In genomic region chr7:148696787-148697186, GRCh38 we compare ENCODE assay signal across 12 cellular contexts. TPM values are rescaled to one million over a fixed set of nuclear protein-coding genes. Genes with fewer than 3 reads are reported as not detected.
DNase-seq lines count a peak whose midpoint lies in the region; ATAC-seq, FAIRE-seq and TF ChIP-seq lines count a peak whose summit lies in the region.
"Had no signal": no experiment of that assay in that cellular context is flagged by ENCODE, and none has a peak within 500 bp of the region (broad histone marks: within the 10 kb centered on the region; RNA-seq: fewer than 3 reads in every experiment).

No MANE protein-coding gene starts in this region.

- TF ChIP-seq EP300 in transverse colon (IDR thresholded peaks at IDR 0.05; ENCODE audit: low read depth), result no peak

- no peak overlapping the region for H3K4me3 ChIP-seq in transverse colon

- TF ChIP-seq POLR2A in transverse colon (IDR thresholded peaks at IDR 0.05), result no peak

- no peaks in the 10 kb centered on the region for H3K27me3 ChIP-seq in transverse colon
- H3K27me3 ChIP-seq: cardiac muscle cell, esophagus squamous epithelium had no signal

- H3K4me1 ChIP-seq in transverse colon, result peaks cover 15 to 26% (median 21%) of the 10 kb centered on the region in 4 donors

- H3K27ac ChIP-seq in transverse colon, result peak overlapping the region; percentile 96 to 99 (median 98)
- H3K27ac ChIP-seq: cardiac muscle cell had no signal

- peak overlapping the region; percentile 86 for H3K27ac Mint-ChIP-seq in activated naive CD4-positive, alpha-beta T cell treated with anti-CD3 and anti-CD28 coated beads, Interleukin-2, amount 50 U/mL, for 24 hours
- H3K27ac Mint-ChIP-seq in activated CD4-positive, alpha-beta memory T cell treated with anti-CD3 and anti-CD28 coated beads for 36 hours, result peak overlapping the region; percentile 98
- no peak overlapping the region for H3K27ac Mint-ChIP-seq in mesothelial cell of epicardium

- H3K27me3 Mint-ChIP-seq in activated naive CD4-positive, alpha-beta T cell treated with anti-CD3 and anti-CD28 coated beads, Interleukin-2, amount 50 U/mL, for 24 hours, result no peaks in the 10 kb centered on the region
- H3K27me3 Mint-ChIP-seq in activated CD4-positive, alpha-beta memory T cell treated with anti-CD3 and anti-CD28 coated beads for 36 hours, result no peaks in the 10 kb centered on the region
- H3K27me3 Mint-ChIP-seq in mesothelial cell of epicardium (ENCODE audit: low read depth), result no peaks in the 10 kb centered on the region

- POLR2A ChIA-PET in activated CD4-positive, alpha-beta memory T cell treated with anti-CD3 and anti-CD28 coated beads for 36 hours (lab: Charles Lee), result interaction anchor here (1.0 kb wide), 1 partner anchor 216 kb away, joined by 3 read pairs; no protein-coding TSS in a partner anchor

- H3K36me3 ChIP-seq in transverse colon, result no peaks in the 10 kb centered on the region
- H3K36me3 ChIP-seq: cardiac muscle cell, esophagus squamous epithelium had no signal

- no peak for ATAC-seq in HG03571 (IDR thresholded peaks at IDR 0.05; ENCODE audit: unreplicated experiment)

- no peaks in the 10 kb centered on the region for H3K9me3 ChIP-seq in transverse colon
- H3K9me3 ChIP-seq: esophagus squamous epithelium had no signal

- intact Hi-C loops in activated CD4-positive, alpha-beta memory T cell treated with anti-CD3 and anti-CD28 coated beads for 36 hours (cut with micrococcal nuclease), result loop anchor here (1.0 to 10.0 kb wide), 10 partner anchors 30 to 288 kb away; no protein-coding TSS in a partner anchor
- intact Hi-C loops in transverse colon (cut with DNase I; ENCODE audit: low total_unique reads), result no loop called here

- DNase-seq in activated naive CD4-positive, alpha-beta T cell treated with anti-CD3 and anti-CD28 coated beads, Interleukin-2, amount 50 U/mL, for 16 hours, result no peak
- no peak for DNase-seq in activated CD4-positive, alpha-beta memory T cell treated with anti-CD3 and anti-CD28 coated beads for 36 hours
- DNase-seq in mesothelial cell of epicardium (ENCODE audit: low spot score in 2 of 2, unreplicated experiment in 2 of 2) (no peak), transverse colon (no peak), NCI-H446 (lab: John Stamatoyannopoulos, UW) (no peak), RCC 7860 (ENCODE audit: low spot score) (no peak)
- DNase-seq: esophagus squamous epithelium, NCI-H1105 had no signal

- peaks cover 8% of the 10 kb centered on the region for H3K36me3 Mint-ChIP-seq in activated naive CD4-positive, alpha-beta T cell treated with anti-CD3 and anti-CD28 coated beads, Interleukin-2, amount 50 U/mL, for 24 hours
- peaks cover 6% of the 10 kb centered on the region for H3K36me3 Mint-ChIP-seq in activated CD4-positive, alpha-beta memory T cell treated with anti-CD3 and anti-CD28 coated beads for 36 hours
- no peaks in the 10 kb centered on the region for H3K36me3 Mint-ChIP-seq in mesothelial cell of epicardium

- H3K9me3 Mint-ChIP-seq in activated naive CD4-positive, alpha-beta T cell treated with anti-CD3 and anti-CD28 coated beads, Interleukin-2, amount 50 U/mL, for 24 hours, result peaks cover 5% of the 10 kb centered on the region
- no peaks in the 10 kb centered on the region for H3K9me3 Mint-ChIP-seq in activated CD4-positive, alpha-beta memory T cell treated with anti-CD3 and anti-CD28 coated beads for 36 hours
- H3K9me3 Mint-ChIP-seq in mesothelial cell of epicardium, result no peaks in the 10 kb centered on the region

- peaks cover 48% of the 10 kb centered on the region for H3K4me1 Mint-ChIP-seq in activated naive CD4-positive, alpha-beta T cell treated with anti-CD3 and anti-CD28 coated beads, Interleukin-2, amount 50 U/mL, for 24 hours
- H3K4me1 Mint-ChIP-seq in activated CD4-positive, alpha-beta memory T cell treated with anti-CD3 and anti-CD28 coated beads for 36 hours (ENCODE audit: low read depth), result peaks cover 43% of the 10 kb centered on the region
- peaks cover 33% of the 10 kb centered on the region for H3K4me1 Mint-ChIP-seq in mesothelial cell of epicardium

- TF ChIP-seq CTCF in mesothelial cell of epicardium (IDR thresholded peaks at IDR 0.05; ENCODE audit: unreplicated experiment), result no peak
- no peak for TF ChIP-seq CTCF in transverse colon (IDR thresholded peaks at IDR 0.05)

- in situ Hi-C loops in transverse colon (cut with MboI; ENCODE audit: low pct_ligation_motif_present in 1 of 4, low pct_unique_long_range_greater_than_20kb in 1 of 4, low sequenced_read_pairs in 3 of 4), result no loop called here

- 94 to 97% methylated on average over 5 of the region's 5 CpGs for WGBS in transverse colon (ENCODE audit: low coverage in 1 of 2), 2 donors

- CTCF ChIA-PET in activated CD4-positive, alpha-beta memory T cell treated with anti-CD3 and anti-CD28 coated beads for 36 hours (lab: Charles Lee), result interaction anchor here (0.6 to 2.3 kb wide), 3 partner anchors 29 to 282 kb away, joined by 3 to 7 read pairs (median 3); no protein-coding TSS in a partner anchor

- FAIRE-seq in RCC 7860 (lab: Jason Lieb, UNC), result no peak
- FAIRE-seq: islet of Langerhans had no signal

- H3K4me3 Mint-ChIP-seq in activated naive CD4-positive, alpha-beta T cell treated with anti-CD3 and anti-CD28 coated beads, Interleukin-2, amount 50 U/mL, for 24 hours, result peak overlapping the region; percentile 47
- no peak overlapping the region for H3K4me3 Mint-ChIP-seq in activated CD4-positive, alpha-beta memory T cell treated with anti-CD3 and anti-CD28 coated beads for 36 hours
- H3K4me3 Mint-ChIP-seq in mesothelial cell of epicardium, result peak overlapping the region; percentile 26

RNA-seq across cellular contexts. Expression of gene CUL1, which starts 1.9 kb away (rescaled TPM):
- 10 to 100 TPM; 64.7 to 69.6 TPM for total RNA-seq in activated CD4-positive, alpha-beta memory T cell treated with anti-CD3 and anti-CD28 coated beads for 36 hours
- total RNA-seq in mesothelial cell of epicardium (60.3 to 63.6 TPM (median 60.9 TPM) in 3 replicates), transverse colon (10 to 100 TPM; 17.6 to 44.6 (median 28.8) TPM)
